ENCODE assay signal across 22 cellular contexts in genomic region chr4:53281438-53281837, GRCh38.
DNase-seq lines count a peak whose midpoint lies in the region; ATAC-seq and TF ChIP-seq lines count a peak whose summit lies in the region.
"Had no signal": no experiment of that assay in that cellular context is flagged by ENCODE, and none has a peak within 500 bp of the region (broad histone marks: within the 10 kb centered on the region; RNA-seq: fewer than 3 reads in every experiment).

No MANE protein-coding gene starts in this region.

- H2BK5ac ChIP-seq in IMR-90 (ENCODE audit: low read depth, low read length, poor library complexity, severe bottlenecking): no peak overlapping the region

- dilution Hi-C loops in IMR-90 (cut with HindIII; ENCODE audit: low sequenced_read_pairs, unreplicated experiment): no loop called here

- H3K9ac ChIP-seq in IMR-90 (ENCODE audit: low read depth, low read length): no peak overlapping the region
- H3K9ac ChIP-seq: GM23248, KMS-11 had no signal

- ATAC-seq in IMR-90 (ENCODE audit: low read depth) (peak; percentile 60), HG02588 (IDR thresholded peaks at IDR 0.05; ENCODE audit: unreplicated experiment) (no peak)

- H3K9me1 ChIP-seq in IMR-90 (ENCODE audit: insufficient read depth, low read length): peaks cover 7% of the 10 kb centered on the region; the same call in 1 of the 2 replicates

- H3K27ac Mint-ChIP-seq in Caco-2 (ENCODE audit: unreplicated experiment): peak overlapping the region; percentile 43

- no peaks in the 10 kb centered on the region for H3K9me3 ChIP-seq in Caco-2
- no peaks in the 10 kb centered on the region for H3K9me3 ChIP-seq in IMR-90 (ENCODE audit: control insufficient read depth, insufficient read depth, low read length)
- H3K9me3 ChIP-seq in A673 (ENCODE audit: low read depth, low read length, poor library complexity, severe bottlenecking): no peaks in the 10 kb centered on the region
- H3K9me3 ChIP-seq: SJCRH30 had no signal

- H3K36me3 ChIP-seq in Caco-2 (ENCODE audit: control insufficient read depth, insufficient read depth, low read length) (no peaks in the 10 kb centered on the region), IMR-90 (ENCODE audit: control insufficient read depth, insufficient read depth, low read length) (no peaks in the 10 kb centered on the region), A673 (ENCODE audit: insufficient read depth, low read length, poor library complexity, severe bottlenecking) (no peaks in the 10 kb centered on the region)
- H3K36me3 ChIP-seq: SJCRH30 had no signal

- H3K4ac ChIP-seq in IMR-90 (ENCODE audit: low read depth, low read length): no peak overlapping the region

- H3K27me3 ChIP-seq in Caco-2 (replicated peaks; ENCODE audit: control insufficient read depth, insufficient read depth, low read length) (no peaks in the 10 kb centered on the region), IMR-90 (ENCODE audit: control insufficient read depth, insufficient read depth, low read length) (no peaks in the 10 kb centered on the region), A673 (replicated peaks; ENCODE audit: insufficient read depth, low read depth, low read length, poor library complexity) (no peaks in the 10 kb centered on the region)
- H3K27me3 ChIP-seq: SJCRH30 had no signal

- H3K27me3 Mint-ChIP-seq in Caco-2 (ENCODE audit: insufficient read depth, unreplicated experiment): no peaks in the 10 kb centered on the region

- H2BK120ac ChIP-seq in IMR-90 (ENCODE audit: low read depth, low read length): no peak overlapping the region

- in situ Hi-C loops in IMR-90 (cut with MboI; ENCODE audit: low sequenced_read_pairs): no loop called here

- peaks cover 11% of the 10 kb centered on the region for H3K4me1 Mint-ChIP-seq in Caco-2 (ENCODE audit: low read depth, unreplicated experiment)

- H2BK20ac ChIP-seq in IMR-90 (ENCODE audit: low read depth, low read length): no peak overlapping the region

- H2BK15ac ChIP-seq in IMR-90 (ENCODE audit: low read depth, low read length): no peak overlapping the region

- H3K79me1 ChIP-seq in IMR-90 (ENCODE audit: low read depth in 1 of 2, low read length in 2 of 2): peaks cover 10 to 12% of the 10 kb centered on the region in 2 experiments; a peak in 3 of 4 replicates

- H3K27ac ChIP-seq in IMR-90 (ENCODE audit: insufficient read depth, low read length) (no peak overlapping the region), A673 (ENCODE audit: low read depth, low read length, poor library complexity, severe bottlenecking) (no peak overlapping the region)
- H3K27ac ChIP-seq: GM23248, KMS-11, SJCRH30 had no signal

- H3K4me3 ChIP-seq in Caco-2 (ENCODE audit: low read depth, low read length) (no peak overlapping the region), IMR-90 (ENCODE audit: insufficient read depth, low read depth, low read length) (no peak overlapping the region), choroid plexus epithelial cell (ENCODE audit: low read depth, low read length) (no peak overlapping the region), foreskin fibroblast (ENCODE audit: low read depth in 1 of 2, low read length in 2 of 2) (no peak overlapping the region), A673 (ENCODE audit: low read depth, low read length, poor library complexity, severe bottlenecking) (no peak overlapping the region)
- H3K4me3 ChIP-seq: GM23248, SJCRH30 had no signal

- no peak overlapping the region for H3K14ac ChIP-seq in IMR-90 (replicated peaks; ENCODE audit: low read depth, low read length)

- BruUV-seq in Caco-2 (replicated peaks; lab: Mats Ljungman, UMichigan) (no TSS peak), IMR-90 (replicated peaks; lab: Mats Ljungman, UMichigan) (no TSS peak), A673 (replicated peaks; lab: Mats Ljungman, UMichigan) (no TSS peak)

- H3K9me3 Mint-ChIP-seq in Caco-2 (ENCODE audit: unreplicated experiment): no peaks in the 10 kb centered on the region

- DNase-seq in Caco-2 (no peak), IMR-90 (peak; percentile 67), choroid plexus epithelial cell (ENCODE audit: low read depth) (peak; percentile 59), foreskin fibroblast (peak; percentile 29 to 52), A673 (ENCODE audit: low spot score) (no peak), NCI-H345 treated with DMSO at 0.1 percent for 48 hours (lab: John Stamatoyannopoulos, UW; ENCODE audit: unreplicated experiment) (no peak)
- no peak for DNase-seq in stimulated activated CD4-positive, alpha-beta T cell treated with anti-CD3 and anti-CD28 coated beads, Interleukin-4, amount 100 ng/mL, for 1 hour
- DNase-seq: C1 segment of cervical spinal cord; COR-L47; DND-41; GF-D8; GM23248; MM.1S; NCI-H1105; NCI-H187; NCI-H526; NK-92 treated with Interleukin-12 subunit alpha and Interleukin-12 subunit beta, amount 100 ng/mL, for 24 hours; OCI-M1; RPMI8226; SJCRH30 had no signal

- H3K56ac ChIP-seq in IMR-90 (ENCODE audit: extremely low read depth, insufficient read depth, low read length): no peak overlapping the region

- H3K36me3 Mint-ChIP-seq in Caco-2 (ENCODE audit: insufficient read depth, unreplicated experiment): no peaks in the 10 kb centered on the region

- no peak overlapping the region for H2AK9ac ChIP-seq in IMR-90 (replicated peaks; ENCODE audit: low read depth, low read length, poor library complexity)

- no peak overlapping the region for H2AFZ ChIP-seq in IMR-90 (replicated peaks; ENCODE audit: low read length, poor library complexity)
- H2AFZ ChIP-seq: GM23248 had no signal

- H3K23ac ChIP-seq in IMR-90 (ENCODE audit: low read depth, low read length): no peak overlapping the region

- no peaks in the 10 kb centered on the region for H4K20me1 ChIP-seq in IMR-90 (ENCODE audit: insufficient read depth, low read length)

- H3K4me3 Mint-ChIP-seq in Caco-2 (ENCODE audit: unreplicated experiment): no peak overlapping the region

- H3K4me1 ChIP-seq in Caco-2: peaks cover 9% of the 10 kb centered on the region
- peaks cover 12% of the 10 kb centered on the region; the same call in 1 of the 2 replicates for H3K4me1 ChIP-seq in IMR-90 (ENCODE audit: control insufficient read depth, insufficient read depth, low read length)
- no peaks in the 10 kb centered on the region for H3K4me1 ChIP-seq in A673 (ENCODE audit: insufficient read depth, low read length, poor library complexity, severe bottlenecking)

- intact Hi-C loops in Caco-2 (cut with micrococcal nuclease; ENCODE audit: unreplicated experiment): no loop called here
- intact Hi-C loops in IMR-90 (cut with micrococcal nuclease): no loop called here
- intact Hi-C loops in A673 (cut with micrococcal nuclease; ENCODE audit: unreplicated experiment): no loop called here

- TF ChIP-seq CTCF in Caco-2 (IDR thresholded peaks at IDR 0.05; ENCODE audit: insufficient read depth in 1 of 2, low read depth in 1 of 2, low read length in 1 of 2, severe bottlenecking in 1 of 2, unreplicated experiment in 1 of 2) (no peak), IMR-90 (conservative IDR thresholded peaks at IDR 0.05; ENCODE audit: low read depth, low read length) (no peak), choroid plexus epithelial cell (conservative IDR thresholded peaks at IDR 0.05; ENCODE audit: low read depth, low read length) (no peak), foreskin fibroblast (IDR thresholded peaks at IDR 0.05; ENCODE audit: low read depth, low read length) (no peak), A673 (conservative IDR thresholded peaks at IDR 0.05; ENCODE audit: low read depth, low read length) (no peak)

- no peak overlapping the region for H3K18ac ChIP-seq in IMR-90 (ENCODE audit: low read depth, low read length)

- POLR2A ChIA-PET in Caco-2 (lab: Charles Lee) (no interaction called here), IMR-90 (lab: Charles Lee; ENCODE audit: unreplicated experiment) (no interaction called here), A673 (lab: Charles Lee; ENCODE audit: low non-redundant PET) (no interaction called here)

- peak overlapping the region; percentile 18; the same call in 1 of the 2 replicates for H3K4me2 ChIP-seq in IMR-90 (ENCODE audit: low read depth, low read length)
- H3K4me2 ChIP-seq: KMS-11 had no signal

- WGBS in IMR-90 (ENCODE audit: extremely low coverage in 2 of 2, insufficient read length in 1 of 2), 2 experiments: no CpG with 5 or more reads among the region's 2 CpGs

- H4K8ac ChIP-seq in IMR-90 (ENCODE audit: low read depth in 2 of 2, low read length in 2 of 2): no peak overlapping the region

- no peak overlapping the region for H4K91ac ChIP-seq in IMR-90 (ENCODE audit: insufficient read depth, low read depth, low read length)

- CTCF ChIA-PET in Caco-2 (lab: Charles Lee): no interaction called here
- CTCF ChIA-PET in IMR-90 (lab: Yijun Ruan, JAX): interaction anchor here (0.6 kb wide), 1 partner anchor 772 kb away, joined by 5 read pairs; no protein-coding TSS in a partner anchor
- CTCF ChIA-PET in A673 (lab: Charles Lee): no interaction called here

- no peak for TF ChIP-seq RAD21 in IMR-90 (IDR thresholded peaks at IDR 0.05; ENCODE audit: low read length)

- no peak for TF ChIP-seq POLR2A in IMR-90 (IDR thresholded peaks at IDR 0.05; ENCODE audit: low read depth, low read length)

- H2AK5ac ChIP-seq in IMR-90 (ENCODE audit: low read depth, low read length): no peak overlapping the region

- H4K5ac ChIP-seq in IMR-90 (ENCODE audit: low read depth, low read length): no peak overlapping the region

TF ChIP-seq in IMR-90, 13 proteins besides CTCF, POLR2A, EP300 and RAD21:
- TF ChIP-seq RFX5 (IDR thresholded peaks at IDR 0.05; ENCODE audit: low read depth, low read length): no peak
- TF ChIP-seq SMC3 (IDR thresholded peaks at IDR 0.05; ENCODE audit: low read depth, low read length): no peak
- peak; percentile 63 for TF ChIP-seq CEBPB (IDR thresholded peaks at IDR 0.05; ENCODE audit: low read depth, low read length)
- no peak for TF ChIP-seq MAFK (IDR thresholded peaks at IDR 0.05; ENCODE audit: low read depth, low read length)

Comparison
In these comparisons a context has a peak if more than half of its experiments do, and no peak if none do; other contexts are left out.
1. DNase-seq: peak in IMR-90 (single experiment), choroid plexus epithelial cell (single experiment) and foreskin fibroblast (2 of 2); none in Caco-2 (0 of 2), stimulated activated CD4-positive, alpha-beta T cell treated with anti-CD3 and anti-CD28 coated beads, Interleukin-4, amount 100 ng/mL, for 1 hour (single experiment), A673 (single experiment) and NCI-H345 treated with DMSO at 0.1 percent for 48 hours (single experiment).